11 cellular contexts compared by ENCODE assay signal in the genomic region with DNA sequence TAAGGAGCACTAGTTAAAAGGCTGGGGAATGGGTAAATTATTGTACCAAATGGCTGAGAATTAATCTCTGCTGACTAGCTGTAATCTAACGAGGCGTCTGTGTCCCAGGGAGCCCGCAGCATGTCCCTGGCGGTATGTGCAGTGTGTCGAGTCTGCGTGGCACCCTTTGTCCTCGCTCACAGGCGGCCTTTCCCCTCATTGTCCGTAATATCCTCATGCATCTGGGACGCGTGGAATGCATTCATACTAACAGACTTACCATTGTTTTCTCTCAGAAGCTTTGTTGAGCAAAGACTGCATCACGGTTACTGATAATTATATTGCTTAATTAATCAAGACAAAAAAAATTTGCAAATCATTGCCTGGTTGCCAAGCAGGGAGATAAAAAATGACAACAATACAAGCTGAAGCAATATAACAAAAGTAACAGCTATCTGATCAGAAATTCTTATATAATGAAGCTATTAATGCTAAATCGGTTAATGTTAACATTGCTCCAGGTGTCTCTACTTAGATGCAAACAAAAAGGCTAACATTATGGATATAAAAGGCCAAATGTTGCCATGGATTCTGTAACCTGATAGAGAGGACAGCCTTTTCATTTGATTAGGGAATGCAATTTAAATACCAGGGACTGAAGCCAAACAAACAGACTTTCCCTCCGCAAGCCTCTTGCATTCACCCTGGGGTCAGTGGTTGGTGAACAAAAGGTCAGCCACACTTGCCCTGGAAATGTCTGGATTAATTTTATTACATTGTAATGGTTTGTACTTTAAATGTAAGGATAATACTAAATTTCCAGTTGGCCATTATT.
DNase-seq lines count a peak whose midpoint lies in the region; ATAC-seq and TF ChIP-seq lines count a peak whose summit lies in the region.
"Had no signal": no experiment of that assay in that cellular context is flagged by ENCODE, and none has a peak within 500 bp of the region (broad histone marks: within the 10 kb centered on the region; RNA-seq: fewer than 3 reads in every experiment).

No MANE protein-coding gene starts in this region.

- intact Hi-C loops in right cardiac atrium (cut with DNase I) = no loop called here

- peak; percentile 89 for ATAC-seq in left lobe of liver
- no peak for ATAC-seq in right cardiac atrium
- ATAC-seq in GM21825 (IDR thresholded peaks at IDR 0.05; ENCODE audit: unreplicated experiment) = no peak
- ATAC-seq: left lung had no signal

- H3K27me3 ChIP-seq in BE2C = no peaks in the 10 kb centered on the region
- H3K27me3 ChIP-seq in effector memory CD4-positive, alpha-beta T cell (replicated peaks; ENCODE audit: control insufficient read depth, insufficient read depth, low read length, poor library complexity, severe bottlenecking) = no peaks in the 10 kb centered on the region
- no peaks in the 10 kb centered on the region for H3K27me3 ChIP-seq in right cardiac atrium (ENCODE audit: control insufficient read depth, insufficient read depth)
- H3K27me3 ChIP-seq: left lung had no signal

- H3K4me1 ChIP-seq in BE2C (peaks cover 43% of the 10 kb centered on the region), right cardiac atrium (ENCODE audit: control insufficient read depth, insufficient read depth, low read length) (no peaks in the 10 kb centered on the region)
- H3K4me1 ChIP-seq in effector memory CD4-positive, alpha-beta T cell (ENCODE audit: control insufficient read depth, insufficient read depth, low read length, poor library complexity, severe bottlenecking) = no peaks in the 10 kb centered on the region
- H3K4me1 ChIP-seq: left lung had no signal

- DNase-seq in BE2C (peak; percentile 62), NCI-H1417 (lab: John Stamatoyannopoulos, UW) (peak in 2 of 3 experiments; percentile 81 to 98), amygdala (lab: John Stamatoyannopoulos, UW) (peak in 51 of 56 donors; percentile 11 to 87 (median 61)), left lobe of liver (ENCODE audit: low spot score) (peak; percentile 57), right cardiac atrium (no peak)
- DNase-seq in effector memory CD4-positive, alpha-beta T cell = no peak
- no peak for DNase-seq in stimulated activated naive CD4-positive, alpha-beta T cell (lab: John Stamatoyannopoulos, UW)
- DNase-seq: CD4-positive, CD25-positive, alpha-beta regulatory T cell; left lung had no signal

- WGBS in right cardiac atrium = 78% methylated on average over 14 of the region's 14 CpGs

- no peak for TF ChIP-seq CTCF in BE2C (IDR thresholded peaks at IDR 0.05; ENCODE audit: low read depth, low read length)

- H3K9me3 ChIP-seq in BE2C (no peaks in the 10 kb centered on the region), right cardiac atrium (ENCODE audit: control insufficient read depth, low read length) (no peaks in the 10 kb centered on the region)
- H3K9me3 ChIP-seq in effector memory CD4-positive, alpha-beta T cell (ENCODE audit: control insufficient read depth, low read length) = no peaks in the 10 kb centered on the region
- H3K9me3 ChIP-seq: left lung, thoracic aorta had no signal

- H3K36me3 ChIP-seq in BE2C = no peaks in the 10 kb centered on the region
- H3K36me3 ChIP-seq in effector memory CD4-positive, alpha-beta T cell (ENCODE audit: control insufficient read depth, insufficient read depth, low read length) = peaks cover 14% of the 10 kb centered on the region

- peak overlapping the region; percentile 3; the same call in 1 of the 2 replicates for H3K4me3 ChIP-seq in BE2C (ENCODE audit: low read depth, low read length)
- no peak overlapping the region for H3K4me3 ChIP-seq in effector memory CD4-positive, alpha-beta T cell (ENCODE audit: insufficient read depth, low read depth, low read length, poor library complexity, severe bottlenecking)
- H3K4me3 ChIP-seq in right cardiac atrium (ENCODE audit: low read length) = no peak overlapping the region
- H3K4me3 ChIP-seq: left lung, thoracic aorta had no signal

- H3K27ac ChIP-seq in effector memory CD4-positive, alpha-beta T cell (ENCODE audit: insufficient read depth, low read length, poor library complexity, severe bottlenecking) = no peak overlapping the region
- H3K27ac ChIP-seq in right cardiac atrium (ENCODE audit: low read length) = no peak overlapping the region
- H3K27ac ChIP-seq: left lung, thoracic aorta had no signal

Comparison
In these comparisons a context has a peak if more than half of its experiments do, and no peak if none do; other contexts are left out.
1. DNase-seq: peak in BE2C (single experiment), NCI-H1417 (2 of 3), amygdala (51 of 56) and left lobe of liver (single experiment); none in effector memory CD4-positive, alpha-beta T cell (0 of 3), stimulated activated naive CD4-positive, alpha-beta T cell (0 of 6) and right cardiac atrium (0 of 3).